1 cellular context compared by ENCODE assay signal in genomic region chr3:45656575-45657363, GRCh38.
TF ChIP-seq lines count a peak whose summit lies in the region.

No MANE protein-coding gene starts in this region.

TF ChIP-seq in K562, 482 proteins besides CTCF, POLR2A, EP300 and RAD21 (continued from another document and continues in another):
- no peak for TF ChIP-seq HMGXB4 (CRISPR knock-in tag; IDR thresholded peaks at IDR 0.05)
- TF ChIP-seq SAP30 (IDR thresholded peaks at IDR 0.05; ENCODE audit: borderline replicate concordance, insufficient read depth, low read depth, low read length, poor library complexity, severe bottlenecking), result no peak
- peak; percentile 32; the same call in 1 of the 2 replicates for TF ChIP-seq FOSL1 (tag; conservative IDR thresholded peaks at IDR 0.05)
- TF ChIP-seq DPF2 (IDR thresholded peaks at IDR 0.05), result no peak; the same call in none of the 2 replicates
- TF ChIP-seq RBM15 (IDR thresholded peaks at IDR 0.05; ENCODE audit: insufficient read depth, low read length), result no peak
- TF ChIP-seq THRB (CRISPR knock-in tag; conservative IDR thresholded peaks at IDR 0.05), result no peak
- TF ChIP-seq PHB (CRISPR knock-in tag; IDR thresholded peaks at IDR 0.05), result no peak
- TF ChIP-seq PBX2 (CRISPR knock-in tag; IDR thresholded peaks at IDR 0.05; ENCODE audit: low read depth), result no peak
- peak; percentile 82 for TF ChIP-seq PBX2 (tag; conservative IDR thresholded peaks at IDR 0.05; ENCODE audit: low read depth)
- TF ChIP-seq PTTG1 (tag; IDR thresholded peaks at IDR 0.05; ENCODE audit: low read depth), result no peak
- no peak for TF ChIP-seq STAT5A (IDR thresholded peaks at IDR 0.05; ENCODE audit: borderline replicate concordance, low read length)
- 0 out of 2 replicates have a peak, but pooled peaks have one; percentile 45 for TF ChIP-seq FOXP1 (CRISPR knock-in tag; IDR thresholded peaks at IDR 0.05)
- no peak for TF ChIP-seq CHD1 (IDR thresholded peaks at IDR 0.05; ENCODE audit: low read length)
- TF ChIP-seq SIN3B (IDR thresholded peaks at IDR 0.05; ENCODE audit: low read depth), result no peak
- no peak for TF ChIP-seq ZNF280A (IDR thresholded peaks at IDR 0.05; ENCODE audit: low read depth, partially characterized antibody)
- no peak for TF ChIP-seq KDM2B (CRISPR knock-in tag; IDR thresholded peaks at IDR 0.05)
- no peak for TF ChIP-seq ZNF318 (IDR thresholded peaks at IDR 0.05; ENCODE audit: borderline replicate concordance in 1 of 2, low read depth in 1 of 2)
- TF ChIP-seq ZNF764 (CRISPR knock-in tag; IDR thresholded peaks at IDR 0.05; ENCODE audit: low read depth), result no peak
- no peak for TF ChIP-seq ZNF518B (CRISPR knock-in tag; IDR thresholded peaks at IDR 0.05)
- TF ChIP-seq NCOR1 (IDR thresholded peaks at IDR 0.05), result no peak
- no peak for TF ChIP-seq SP2 (IDR thresholded peaks at IDR 0.05; ENCODE audit: extremely low read depth, low read depth, low read length, poor library complexity, severe bottlenecking)
- no peak for TF ChIP-seq GTF2B (IDR thresholded peaks at IDR 0.05; ENCODE audit: extremely low read depth, insufficient read length)
- TF ChIP-seq ZNF57 (CRISPR knock-in tag; IDR thresholded peaks at IDR 0.05), result no peak
- no peak for TF ChIP-seq ZNF592 (IDR thresholded peaks at IDR 0.05)
- TF ChIP-seq SNRNP70 (optimal IDR thresholded peaks at IDR 0.05; ENCODE audit: low read depth, low read length), result no peak
- no peak for TF ChIP-seq PHF20 (IDR thresholded peaks at IDR 0.05; ENCODE audit: partially characterized antibody)
- no peak for TF ChIP-seq CREB3 (tag; conservative IDR thresholded peaks at IDR 0.05; ENCODE audit: low read depth)
- no peak for TF ChIP-seq MXI1 (IDR thresholded peaks at IDR 0.05; ENCODE audit: low read depth, low read length)
- TF ChIP-seq ZNF507 (tag; conservative IDR thresholded peaks at IDR 0.05), result no peak
